In the genomic region with DNA sequence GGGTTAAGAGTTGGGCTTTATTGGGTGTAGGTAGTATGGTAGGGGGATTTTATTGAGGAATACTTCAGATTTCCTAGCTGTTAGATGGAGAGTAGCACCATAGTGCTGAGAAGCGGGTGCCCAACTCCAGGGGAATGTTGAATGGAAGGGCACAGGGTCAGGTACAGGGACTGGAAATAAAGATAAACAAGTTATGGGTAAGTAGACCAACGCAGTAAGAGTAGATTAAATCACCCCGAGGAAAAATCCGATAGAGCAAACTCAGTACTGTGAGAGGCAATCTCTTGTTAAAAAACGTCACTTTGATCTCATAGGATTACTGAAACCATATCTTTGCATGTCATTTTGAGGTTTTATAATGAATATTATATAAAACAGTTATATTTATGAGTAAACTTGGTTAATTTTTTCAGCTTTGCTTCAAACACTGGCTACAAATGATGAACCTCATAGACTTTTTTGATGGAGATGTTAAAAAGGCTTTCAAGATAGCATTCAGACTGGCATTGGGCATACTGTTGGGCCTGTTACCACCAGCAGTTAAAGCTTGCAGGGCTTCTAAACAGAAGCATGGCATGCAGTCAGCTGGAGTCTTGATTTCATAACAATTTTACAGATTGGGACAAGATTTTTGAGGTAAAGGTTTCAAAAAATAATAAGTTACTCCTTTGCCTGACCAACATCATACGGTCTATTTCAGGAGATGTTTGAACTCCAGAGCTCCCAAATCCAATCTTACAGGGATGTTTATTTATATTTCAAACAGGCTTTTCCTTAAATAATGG, we compare ENCODE assay signal across 12 cellular contexts. TPM values are rescaled to one million over a fixed set of nuclear protein-coding genes. Genes with fewer than 3 reads are reported as not detected.
DNase-seq lines count a peak whose midpoint lies in the region; ATAC-seq, FAIRE-seq and TF ChIP-seq lines count a peak whose summit lies in the region.
"Had no signal": no experiment of that assay in that cellular context is flagged by ENCODE, and none has a peak within 500 bp of the region (broad histone marks: within the 10 kb centered on the region; RNA-seq: fewer than 3 reads in every experiment).

No MANE protein-coding gene starts in this region.

- POLR2A ChIA-PET in HEK293T (lab: Yijun Ruan, JAX), result no interaction called here

- H3K27me3 Mint-ChIP-seq in astrocyte (ENCODE audit: low read depth, unreplicated experiment), result no peaks in the 10 kb centered on the region

- peak overlapping the region; percentile 24 to 58 for H3K27ac ChIP-seq in right atrium auricular region
- peak overlapping the region; percentile 41 for H3K27ac ChIP-seq in astrocyte (ENCODE audit: low read depth, low read length)
- peak overlapping the region; percentile 85 to 96 (median 92) for H3K27ac ChIP-seq in right lobe of liver
- peak overlapping the region; percentile 20 to 87 for H3K27ac ChIP-seq in uterus
- H3K27ac ChIP-seq: ovary, SJSA1 had no signal

- no peaks in the 10 kb centered on the region for H3K9me3 Mint-ChIP-seq in astrocyte (ENCODE audit: unreplicated experiment)
- H3K9me3 Mint-ChIP-seq: CD8-positive, alpha-beta T cell had no signal

- H3K9me3 ChIP-seq in right atrium auricular region, result no peaks in the 10 kb centered on the region
- no peaks in the 10 kb centered on the region for H3K9me3 ChIP-seq in astrocyte (ENCODE audit: insufficient read depth, low read depth, low read length)
- no peaks in the 10 kb centered on the region for H3K9me3 ChIP-seq in right lobe of liver
- H3K9me3 ChIP-seq in uterus, result no peaks in the 10 kb centered on the region
- H3K9me3 ChIP-seq: ovary, SJSA1 had no signal

- 26% methylated on average over 6 of the region's 6 CpGs for WGBS in right lobe of liver (ENCODE audit: insufficient coverage, low coverage, low lambda C conversion rate, missing lambda C conversion rate)

- no peak overlapping the region for H2AFZ ChIP-seq in astrocyte (ENCODE audit: low read depth, low read length)

- peak overlapping the region; percentile 70 for H3K4me2 ChIP-seq in astrocyte (ENCODE audit: low read length)

- peaks cover 18% of the 10 kb centered on the region for H3K4me1 Mint-ChIP-seq in astrocyte (ENCODE audit: low read depth, unreplicated experiment)

- intact Hi-C loops in left cardiac atrium (cut with DNase I), result no loop called here
- intact Hi-C loops in right lobe of liver (cut with DNase I), result loop anchor here (10.0 kb wide), 2 partner anchors 229 to 339 kb away; no protein-coding TSS in a partner anchor
- intact Hi-C loops in uterus (cut with DNase I; ENCODE audit: low total_unique reads), result no loop called here

- peaks cover 99% of the 10 kb centered on the region for H3K79me2 ChIP-seq in astrocyte (ENCODE audit: insufficient read depth, low read length)

- DNase-seq in right atrium auricular region (ENCODE audit: low spot score) (no peak), left cardiac atrium (no peak), astrocyte (ENCODE audit: low read depth) (no peak), right lobe of liver (no peak), uterus (no peak), HEK293T (ENCODE audit: extremely low spot score) (no peak), left lobe of liver (ENCODE audit: low spot score) (no peak), NCI-H345 (lab: John Stamatoyannopoulos, UW) (no peak)
- DNase-seq: activated CD8-positive, alpha-beta memory T cell treated with anti-CD3 and anti-CD28 coated beads for 24 hours; CD8-positive, alpha-beta T cell; ovary had no signal

- peaks cover 45% of the 10 kb centered on the region for H4K20me1 ChIP-seq in astrocyte (ENCODE audit: insufficient read depth, low read length)

- TF ChIP-seq CTCF in right atrium auricular region (IDR thresholded peaks at IDR 0.05) (no peak), astrocyte (IDR thresholded peaks at IDR 0.05; ENCODE audit: insufficient read depth, low read depth, low read length) (no peak), right lobe of liver (IDR thresholded peaks at IDR 0.05) (no peak), uterus (IDR thresholded peaks at IDR 0.05) (no peak)

- peaks cover 8% of the 10 kb centered on the region for H3K36me3 ChIP-seq in right atrium auricular region
- no peaks in the 10 kb centered on the region for H3K36me3 ChIP-seq in astrocyte (ENCODE audit: insufficient read depth, low read length)
- H3K36me3 ChIP-seq in right lobe of liver, result peaks cover 0 to under 1% (median 0%) of the 10 kb centered on the region in 4 donors
- H3K36me3 ChIP-seq in uterus, result no peaks in the 10 kb centered on the region
- H3K36me3 ChIP-seq: ovary had no signal

- CTCF ChIA-PET in HEK293T (lab: Yijun Ruan, JAX), result interaction anchor here (0.5 kb wide), 1 partner anchor 173 kb away, joined by 4 read pairs; no protein-coding TSS in a partner anchor

- no peak overlapping the region for H3K27ac Mint-ChIP-seq in astrocyte (ENCODE audit: unreplicated experiment)
- H3K27ac Mint-ChIP-seq: CD8-positive, alpha-beta T cell had no signal

- H3K4me1 ChIP-seq in right atrium auricular region (peaks cover 0 to 56% of the 10 kb centered on the region in 2 donors), astrocyte (ENCODE audit: insufficient read depth, low read length) (peaks cover 16% of the 10 kb centered on the region), right lobe of liver (peaks cover 0 to 67% (median 12%) of the 10 kb centered on the region in 4 donors), uterus (no peaks in the 10 kb centered on the region)

- H3K27me3 ChIP-seq in right atrium auricular region, result no peaks in the 10 kb centered on the region
- H3K27me3 ChIP-seq in astrocyte (ENCODE audit: insufficient read depth, low read length), result no peaks in the 10 kb centered on the region
- H3K27me3 ChIP-seq in right lobe of liver, result no peaks in the 10 kb centered on the region
- H3K27me3 ChIP-seq in uterus, result no peaks in the 10 kb centered on the region
- H3K27me3 ChIP-seq: ovary, SJSA1 had no signal

- TF ChIP-seq POLR2A in right lobe of liver (IDR thresholded peaks at IDR 0.05) (no peak), uterus (IDR thresholded peaks at IDR 0.05) (peak in 1 of 2 donors; percentile 6)

- no peak for ATAC-seq in left cardiac atrium
- no peak for ATAC-seq in right lobe of liver
- ATAC-seq in left lobe of liver, result no peak

- FAIRE-seq in astrocyte (lab: Jason Lieb, UNC), result peak; percentile 70

- H3K4me3 ChIP-seq in right atrium auricular region, result no peak overlapping the region
- H3K4me3 ChIP-seq in astrocyte (ENCODE audit: insufficient read depth, low read depth, low read length), result no peak overlapping the region
- peak overlapping the region in 1 of 3 donors; percentile 22 for H3K4me3 ChIP-seq in right lobe of liver
- H3K4me3 ChIP-seq in uterus, result no peak overlapping the region
- H3K4me3 ChIP-seq: ovary, SJSA1 had no signal

- no peak overlapping the region for H3K9ac ChIP-seq in astrocyte (ENCODE audit: low read length)

- H3K4me3 Mint-ChIP-seq in astrocyte (ENCODE audit: unreplicated experiment), result no peak overlapping the region
- H3K4me3 Mint-ChIP-seq: CD8-positive, alpha-beta T cell had no signal

- no peaks in the 10 kb centered on the region for H3K36me3 Mint-ChIP-seq in astrocyte (ENCODE audit: low read depth, unreplicated experiment)

TF ChIP-seq in HEK293T, 16 proteins besides CTCF, POLR2A, EP300 and RAD21:
- TF ChIP-seq FOXA1 (IDR thresholded peaks at IDR 0.05), result no peak
- no peak for TF ChIP-seq SUZ12 (IDR thresholded peaks at IDR 0.05)
- TF ChIP-seq, protein P1, sequence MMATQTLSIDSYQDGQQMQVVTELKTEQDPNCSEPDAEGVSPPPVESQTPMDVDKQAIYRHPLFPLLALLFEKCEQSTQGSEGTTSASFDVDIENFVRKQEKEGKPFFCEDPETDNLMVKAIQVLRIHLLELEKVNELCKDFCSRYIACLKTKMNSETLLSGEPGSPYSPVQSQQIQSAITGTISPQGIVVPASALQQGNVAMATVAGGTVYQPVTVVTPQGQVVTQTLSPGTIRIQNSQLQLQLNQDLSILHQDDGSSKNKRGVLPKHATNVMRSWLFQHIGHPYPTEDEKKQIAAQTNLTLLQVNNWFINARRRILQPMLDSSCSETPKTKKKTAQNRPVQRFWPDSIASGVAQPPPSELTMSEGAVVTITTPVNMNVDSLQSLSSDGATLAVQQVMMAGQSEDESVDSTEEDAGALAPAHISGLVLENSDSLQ (IDR thresholded peaks at IDR 0.05), result no peak
- TF ChIP-seq NFRKB (IDR thresholded peaks at IDR 0.05), result no peak

RNA-seq across cellular contexts. Expression of gene AHR, which starts 7.1 kb away (rescaled TPM):
- total RNA-seq in right atrium auricular region, result 10 to 100 TPM; 38.7 to 45.4 TPM
- total RNA-seq in left cardiac atrium, result 10 to 100 TPM; 26.4 to 30.2 TPM
- total RNA-seq in astrocyte, result 40.4 and 48.1 TPM in 2 replicates
- total RNA-seq in right lobe of liver, result 10 to 100 TPM; 31.2 to 67.9 (median 41.0) TPM
- total RNA-seq in uterus, result 100 to 1,000 TPM in 1 of 4 donors, 10 to 100 TPM in 3; 43.7 to 160 (median 91.5) TPM
- total RNA-seq in left lobe of liver, result 24.7 TPM

Comparison
In these comparisons a context has a peak if more than half of its experiments do, and no peak if none do; other contexts are left out.
1. H3K27ac ChIP-seq: peak in every context shown above with its lines; median percentile 92 in right lobe of liver; 54 in uterus; 41 in right atrium auricular region; 41 in astrocyte.
2. intact Hi-C loops: an anchor here in right lobe of liver (10.0 kb wide); none called in left cardiac atrium and uterus.